1 cellular context compared by ENCODE assay signal in the genomic region with DNA sequence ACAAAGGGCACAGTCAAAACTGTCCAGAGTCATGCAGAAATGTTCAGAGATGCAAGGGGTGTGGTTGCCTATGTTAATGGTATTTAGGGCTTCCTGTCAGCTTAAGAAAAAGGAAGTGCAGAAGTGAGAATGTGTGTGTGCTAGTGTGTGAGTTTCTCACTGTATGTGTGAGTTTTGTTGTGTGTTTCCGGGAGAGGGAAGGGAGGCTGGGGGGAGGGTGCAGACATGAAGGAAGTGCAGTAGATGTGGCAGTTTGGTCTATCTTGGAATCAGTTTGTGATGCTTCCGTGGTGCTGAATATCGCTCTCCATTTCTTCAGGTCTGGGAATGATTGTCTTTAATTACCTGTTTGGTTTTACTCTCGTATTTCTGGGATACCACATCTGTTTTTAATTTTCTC.
TF ChIP-seq lines count a peak whose summit lies in the region.

No MANE protein-coding gene starts in this region.

TF ChIP-seq in K562, 482 proteins besides CTCF, POLR2A, EP300 and RAD21 (continued from another document and continues in another):
- TF ChIP-seq, protein P1, sequence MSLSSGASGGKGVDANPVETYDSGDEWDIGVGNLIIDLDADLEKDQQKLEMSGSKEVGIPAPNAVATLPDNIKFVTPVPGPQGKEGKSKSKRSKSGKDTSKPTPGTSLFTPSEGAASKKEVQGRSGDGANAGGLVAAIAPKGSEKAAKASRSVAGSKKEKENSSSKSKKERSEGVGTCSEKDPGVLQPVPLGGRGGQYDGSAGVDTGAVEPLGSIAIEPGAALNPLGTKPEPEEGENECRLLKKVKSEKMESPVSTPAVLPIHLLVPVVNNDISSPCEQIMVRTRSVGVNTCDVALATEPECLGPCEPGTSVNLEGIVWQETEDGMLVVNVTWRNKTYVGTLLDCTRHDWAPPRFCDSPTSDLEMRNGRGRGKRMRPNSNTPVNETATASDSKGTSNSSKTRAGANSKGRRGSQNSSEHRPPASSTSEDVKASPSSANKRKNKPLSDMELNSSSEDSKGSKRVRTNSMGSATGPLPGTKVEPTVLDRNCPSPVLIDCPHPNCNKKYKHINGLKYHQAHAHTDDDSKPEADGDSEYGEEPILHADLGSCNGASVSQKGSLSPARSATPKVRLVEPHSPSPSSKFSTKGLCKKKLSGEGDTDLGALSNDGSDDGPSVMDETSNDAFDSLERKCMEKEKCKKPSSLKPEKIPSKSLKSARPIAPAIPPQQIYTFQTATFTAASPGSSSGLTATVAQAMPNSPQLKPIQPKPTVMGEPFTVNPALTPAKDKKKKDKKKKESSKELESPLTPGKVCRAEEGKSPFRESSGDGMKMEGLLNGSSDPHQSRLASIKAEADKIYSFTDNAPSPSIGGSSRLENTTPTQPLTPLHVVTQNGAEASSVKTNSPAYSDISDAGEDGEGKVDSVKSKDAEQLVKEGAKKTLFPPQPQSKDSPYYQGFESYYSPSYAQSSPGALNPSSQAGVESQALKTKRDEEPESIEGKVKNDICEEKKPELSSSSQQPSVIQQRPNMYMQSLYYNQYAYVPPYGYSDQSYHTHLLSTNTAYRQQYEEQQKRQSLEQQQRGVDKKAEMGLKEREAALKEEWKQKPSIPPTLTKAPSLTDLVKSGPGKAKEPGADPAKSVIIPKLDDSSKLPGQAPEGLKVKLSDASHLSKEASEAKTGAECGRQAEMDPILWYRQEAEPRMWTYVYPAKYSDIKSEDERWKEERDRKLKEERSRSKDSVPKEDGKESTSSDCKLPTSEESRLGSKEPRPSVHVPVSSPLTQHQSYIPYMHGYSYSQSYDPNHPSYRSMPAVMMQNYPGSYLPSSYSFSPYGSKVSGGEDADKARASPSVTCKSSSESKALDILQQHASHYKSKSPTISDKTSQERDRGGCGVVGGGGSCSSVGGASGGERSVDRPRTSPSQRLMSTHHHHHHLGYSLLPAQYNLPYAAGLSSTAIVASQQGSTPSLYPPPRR (CRISPR knock-in tag; IDR thresholded peaks at IDR 0.05; ENCODE audit: borderline replicate concordance): no peak
- TF ChIP-seq ZNF24 (IDR thresholded peaks at IDR 0.05) (0 out of 2 replicates have a peak, but pooled peaks have one; percentile 34), SOX6 (IDR thresholded peaks at IDR 0.05) (peak; percentile 16; the same call in 1 of the 2 replicates), MAZ (CRISPR knock-in tag; conservative IDR thresholded peaks at IDR 0.05 in 1 of 2, IDR thresholded peaks at IDR 0.05 in 1 of 2) (0 out of 4 replicates have a peak, but pooled peaks of 1 of the 2 experiments have one; percentile 26), GABPA (tag; conservative IDR thresholded peaks at IDR 0.05; ENCODE audit: low read depth) (peak; percentile 80), NONO (IDR thresholded peaks at IDR 0.05; ENCODE audit: low read depth in 2 of 2, low read length in 1 of 2) (no peak), NFRKB (IDR thresholded peaks at IDR 0.05; ENCODE audit: low read depth) (0 out of 2 replicates have a peak, but pooled peaks have one; percentile 38), NCOA1 (IDR thresholded peaks at IDR 0.05; ENCODE audit: low read depth) (0 out of 2 replicates have a peak, but pooled peaks have one; percentile 21), ZNF184 (CRISPR knock-in tag; IDR thresholded peaks at IDR 0.05) (no peak), SMARCE1 (IDR thresholded peaks at IDR 0.05) (peak; percentile 43; the same call in 1 of the 2 replicates), TRIM24 (IDR thresholded peaks at IDR 0.05) (peak in 1 of 2 experiments; percentile 51; a peak in 1 of 4 replicates), MCM7 (IDR thresholded peaks at IDR 0.05) (no peak), HNRNPH1 (optimal IDR thresholded peaks at IDR 0.05; ENCODE audit: low read depth, low read length) (no peak), GTF2A2 (tag; IDR thresholded peaks at IDR 0.05) (no peak), KLF6 (CRISPR knock-in tag; IDR thresholded peaks at IDR 0.05; ENCODE audit: borderline replicate concordance) (0 out of 2 replicates have a peak, but pooled peaks have one; percentile 30), RCOR1 (IDR thresholded peaks at IDR 0.05; ENCODE audit: borderline replicate concordance in 1 of 2, low read depth in 2 of 2, low read length in 2 of 2) (peak in 1 of 2 experiments; percentile 41; a peak in 1 of 4 replicates), ETV1 (tag; conservative IDR thresholded peaks at IDR 0.05; ENCODE audit: low read depth) (peak; percentile 93), FOXM1 (IDR thresholded peaks at IDR 0.05; ENCODE audit: low read depth) (peak; percentile 36; the same call in 1 of the 2 replicates), FOXM1 (CRISPR knock-in tag; IDR thresholded peaks at IDR 0.05; ENCODE audit: low read depth) (no peak), ZBTB17 (CRISPR knock-in tag; IDR thresholded peaks at IDR 0.05) (no peak), RNF2 (IDR thresholded peaks at IDR 0.05) (peak; percentile 37; the same call in 1 of the 2 replicates), LARP7 (IDR thresholded peaks at IDR 0.05) (0 out of 2 replicates have a peak, but pooled peaks have one; percentile 42), NFE2 (IDR thresholded peaks at IDR 0.05; ENCODE audit: low read depth) (no peak), ZNF785 (CRISPR knock-in tag; IDR thresholded peaks at IDR 0.05) (no peak), EHMT2 (IDR thresholded peaks at IDR 0.05) (peak; percentile 76; the same call in 1 of the 2 replicates), MYBL2 (IDR thresholded peaks at IDR 0.05; ENCODE audit: low read depth) (peak; percentile 39; the same call in 1 of the 2 replicates), MYBL2 (CRISPR knock-in tag; IDR thresholded peaks at IDR 0.05; ENCODE audit: borderline replicate concordance) (no peak), LEF1 (IDR thresholded peaks at IDR 0.05) (peak; percentile 66; the same call in 1 of the 2 replicates), KLF10 (CRISPR knock-in tag; IDR thresholded peaks at IDR 0.05) (no peak), SUPT5H (IDR thresholded peaks at IDR 0.05) (peak; percentile 24; the same call in 1 of the 2 replicates), NR2F6 (CRISPR knock-in tag; IDR thresholded peaks at IDR 0.05) (no peak), MCM3 (IDR thresholded peaks at IDR 0.05) (0 out of 2 replicates have a peak, but pooled peaks have one; percentile 20)
- TF ChIP-seq, protein P2, sequence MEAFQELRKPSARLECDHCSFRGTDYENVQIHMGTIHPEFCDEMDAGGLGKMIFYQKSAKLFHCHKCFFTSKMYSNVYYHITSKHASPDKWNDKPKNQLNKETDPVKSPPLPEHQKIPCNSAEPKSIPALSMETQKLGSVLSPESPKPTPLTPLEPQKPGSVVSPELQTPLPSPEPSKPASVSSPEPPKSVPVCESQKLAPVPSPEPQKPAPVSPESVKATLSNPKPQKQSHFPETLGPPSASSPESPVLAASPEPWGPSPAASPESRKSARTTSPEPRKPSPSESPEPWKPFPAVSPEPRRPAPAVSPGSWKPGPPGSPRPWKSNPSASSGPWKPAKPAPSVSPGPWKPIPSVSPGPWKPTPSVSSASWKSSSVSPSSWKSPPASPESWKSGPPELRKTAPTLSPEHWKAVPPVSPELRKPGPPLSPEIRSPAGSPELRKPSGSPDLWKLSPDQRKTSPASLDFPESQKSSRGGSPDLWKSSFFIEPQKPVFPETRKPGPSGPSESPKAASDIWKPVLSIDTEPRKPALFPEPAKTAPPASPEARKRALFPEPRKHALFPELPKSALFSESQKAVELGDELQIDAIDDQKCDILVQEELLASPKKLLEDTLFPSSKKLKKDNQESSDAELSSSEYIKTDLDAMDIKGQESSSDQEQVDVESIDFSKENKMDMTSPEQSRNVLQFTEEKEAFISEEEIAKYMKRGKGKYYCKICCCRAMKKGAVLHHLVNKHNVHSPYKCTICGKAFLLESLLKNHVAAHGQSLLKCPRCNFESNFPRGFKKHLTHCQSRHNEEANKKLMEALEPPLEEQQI (IDR thresholded peaks at IDR 0.05): peak; percentile 71
- TF ChIP-seq, protein P3, sequence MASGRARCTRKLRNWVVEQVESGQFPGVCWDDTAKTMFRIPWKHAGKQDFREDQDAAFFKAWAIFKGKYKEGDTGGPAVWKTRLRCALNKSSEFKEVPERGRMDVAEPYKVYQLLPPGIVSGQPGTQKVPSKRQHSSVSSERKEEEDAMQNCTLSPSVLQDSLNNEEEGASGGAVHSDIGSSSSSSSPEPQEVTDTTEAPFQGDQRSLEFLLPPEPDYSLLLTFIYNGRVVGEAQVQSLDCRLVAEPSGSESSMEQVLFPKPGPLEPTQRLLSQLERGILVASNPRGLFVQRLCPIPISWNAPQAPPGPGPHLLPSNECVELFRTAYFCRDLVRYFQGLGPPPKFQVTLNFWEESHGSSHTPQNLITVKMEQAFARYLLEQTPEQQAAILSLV (tag; IDR thresholded peaks at IDR 0.05): no peak
- TF ChIP-seq, protein P4, sequence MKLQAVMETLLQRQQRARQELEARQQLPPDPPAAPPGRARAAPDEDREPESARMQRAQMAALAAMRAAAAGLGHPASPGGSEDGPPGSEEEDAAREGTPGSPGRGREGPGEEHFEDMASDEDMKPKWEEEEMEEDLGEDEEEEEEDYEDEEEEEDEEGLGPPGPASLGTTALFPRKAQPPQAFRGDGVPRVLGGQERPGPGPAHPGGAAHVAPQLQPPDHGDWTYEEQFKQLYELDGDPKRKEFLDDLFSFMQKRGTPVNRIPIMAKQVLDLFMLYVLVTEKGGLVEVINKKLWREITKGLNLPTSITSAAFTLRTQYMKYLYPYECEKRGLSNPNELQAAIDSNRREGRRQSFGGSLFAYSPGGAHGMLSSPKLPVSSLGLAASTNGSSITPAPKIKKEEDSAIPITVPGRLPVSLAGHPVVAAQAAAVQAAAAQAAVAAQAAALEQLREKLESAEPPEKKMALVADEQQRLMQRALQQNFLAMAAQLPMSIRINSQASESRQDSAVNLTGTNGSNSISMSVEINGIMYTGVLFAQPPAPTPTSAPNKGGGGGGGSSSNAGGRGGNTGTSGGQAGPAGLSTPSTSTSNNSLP (IDR thresholded peaks at IDR 0.05; ENCODE audit: borderline replicate concordance, low read depth, low read length): no peak
- TF ChIP-seq, protein P5, sequence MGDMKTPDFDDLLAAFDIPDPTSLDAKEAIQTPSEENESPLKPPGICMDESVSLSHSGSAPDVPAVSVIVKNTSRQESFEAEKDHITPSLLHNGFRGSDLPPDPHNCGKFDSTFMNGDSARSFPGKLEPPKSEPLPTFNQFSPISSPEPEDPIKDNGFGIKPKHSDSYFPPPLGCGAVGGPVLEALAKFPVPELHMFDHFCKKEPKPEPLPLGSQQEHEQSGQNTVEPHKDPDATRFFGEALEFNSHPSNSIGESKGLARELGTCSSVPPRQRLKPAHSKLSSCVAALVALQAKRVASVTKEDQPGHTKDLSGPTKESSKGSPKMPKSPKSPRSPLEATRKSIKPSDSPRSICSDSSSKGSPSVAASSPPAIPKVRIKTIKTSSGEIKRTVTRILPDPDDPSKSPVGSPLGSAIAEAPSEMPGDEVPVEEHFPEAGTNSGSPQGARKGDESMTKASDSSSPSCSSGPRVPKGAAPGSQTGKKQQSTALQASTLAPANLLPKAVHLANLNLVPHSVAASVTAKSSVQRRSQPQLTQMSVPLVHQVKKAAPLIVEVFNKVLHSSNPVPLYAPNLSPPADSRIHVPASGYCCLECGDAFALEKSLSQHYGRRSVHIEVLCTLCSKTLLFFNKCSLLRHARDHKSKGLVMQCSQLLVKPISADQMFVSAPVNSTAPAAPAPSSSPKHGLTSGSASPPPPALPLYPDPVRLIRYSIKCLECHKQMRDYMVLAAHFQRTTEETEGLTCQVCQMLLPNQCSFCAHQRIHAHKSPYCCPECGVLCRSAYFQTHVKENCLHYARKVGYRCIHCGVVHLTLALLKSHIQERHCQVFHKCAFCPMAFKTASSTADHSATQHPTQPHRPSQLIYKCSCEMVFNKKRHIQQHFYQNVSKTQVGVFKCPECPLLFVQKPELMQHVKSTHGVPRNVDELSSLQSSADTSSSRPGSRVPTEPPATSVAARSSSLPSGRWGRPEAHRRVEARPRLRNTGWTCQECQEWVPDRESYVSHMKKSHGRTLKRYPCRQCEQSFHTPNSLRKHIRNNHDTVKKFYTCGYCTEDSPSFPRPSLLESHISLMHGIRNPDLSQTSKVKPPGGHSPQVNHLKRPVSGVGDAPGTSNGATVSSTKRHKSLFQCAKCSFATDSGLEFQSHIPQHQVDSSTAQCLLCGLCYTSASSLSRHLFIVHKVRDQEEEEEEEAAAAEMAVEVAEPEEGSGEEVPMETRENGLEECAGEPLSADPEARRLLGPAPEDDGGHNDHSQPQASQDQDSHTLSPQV (IDR thresholded peaks at IDR 0.05): peak; percentile 53; the same call in 1 of the 2 replicates
- TF ChIP-seq, protein P6, sequence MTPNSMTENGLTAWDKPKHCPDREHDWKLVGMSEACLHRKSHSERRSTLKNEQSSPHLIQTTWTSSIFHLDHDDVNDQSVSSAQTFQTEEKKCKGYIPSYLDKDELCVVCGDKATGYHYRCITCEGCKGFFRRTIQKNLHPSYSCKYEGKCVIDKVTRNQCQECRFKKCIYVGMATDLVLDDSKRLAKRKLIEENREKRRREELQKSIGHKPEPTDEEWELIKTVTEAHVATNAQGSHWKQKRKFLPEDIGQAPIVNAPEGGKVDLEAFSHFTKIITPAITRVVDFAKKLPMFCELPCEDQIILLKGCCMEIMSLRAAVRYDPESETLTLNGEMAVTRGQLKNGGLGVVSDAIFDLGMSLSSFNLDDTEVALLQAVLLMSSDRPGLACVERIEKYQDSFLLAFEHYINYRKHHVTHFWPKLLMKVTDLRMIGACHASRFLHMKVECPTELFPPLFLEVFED (CRISPR knock-in tag; conservative IDR thresholded peaks at IDR 0.05): no peak
- TF ChIP-seq, protein P7, sequence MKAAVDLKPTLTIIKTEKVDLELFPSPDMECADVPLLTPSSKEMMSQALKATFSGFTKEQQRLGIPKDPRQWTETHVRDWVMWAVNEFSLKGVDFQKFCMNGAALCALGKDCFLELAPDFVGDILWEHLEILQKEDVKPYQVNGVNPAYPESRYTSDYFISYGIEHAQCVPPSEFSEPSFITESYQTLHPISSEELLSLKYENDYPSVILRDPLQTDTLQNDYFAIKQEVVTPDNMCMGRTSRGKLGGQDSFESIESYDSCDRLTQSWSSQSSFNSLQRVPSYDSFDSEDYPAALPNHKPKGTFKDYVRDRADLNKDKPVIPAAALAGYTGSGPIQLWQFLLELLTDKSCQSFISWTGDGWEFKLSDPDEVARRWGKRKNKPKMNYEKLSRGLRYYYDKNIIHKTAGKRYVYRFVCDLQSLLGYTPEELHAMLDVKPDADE (conservative IDR thresholded peaks at IDR 0.05; ENCODE audit: control insufficient read depth, low read depth, low read length): no peak
- TF ChIP-seq, protein P8, sequence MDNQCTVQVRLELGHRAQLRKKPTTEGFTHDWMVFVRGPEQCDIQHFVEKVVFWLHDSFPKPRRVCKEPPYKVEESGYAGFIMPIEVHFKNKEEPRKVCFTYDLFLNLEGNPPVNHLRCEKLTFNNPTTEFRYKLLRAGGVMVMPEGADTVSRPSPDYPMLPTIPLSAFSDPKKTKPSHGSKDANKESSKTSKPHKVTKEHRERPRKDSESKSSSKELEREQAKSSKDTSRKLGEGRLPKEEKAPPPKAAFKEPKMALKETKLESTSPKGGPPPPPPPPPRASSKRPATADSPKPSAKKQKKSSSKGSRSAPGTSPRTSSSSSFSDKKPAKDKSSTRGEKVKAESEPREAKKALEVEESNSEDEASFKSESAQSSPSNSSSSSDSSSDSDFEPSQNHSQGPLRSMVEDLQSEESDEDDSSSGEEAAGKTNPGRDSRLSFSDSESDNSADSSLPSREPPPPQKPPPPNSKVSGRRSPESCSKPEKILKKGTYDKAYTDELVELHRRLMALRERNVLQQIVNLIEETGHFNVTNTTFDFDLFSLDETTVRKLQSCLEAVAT (IDR thresholded peaks at IDR 0.05): peak; percentile 48 to 60; a peak in 2 of 4 replicates
- TF ChIP-seq, protein P9, sequence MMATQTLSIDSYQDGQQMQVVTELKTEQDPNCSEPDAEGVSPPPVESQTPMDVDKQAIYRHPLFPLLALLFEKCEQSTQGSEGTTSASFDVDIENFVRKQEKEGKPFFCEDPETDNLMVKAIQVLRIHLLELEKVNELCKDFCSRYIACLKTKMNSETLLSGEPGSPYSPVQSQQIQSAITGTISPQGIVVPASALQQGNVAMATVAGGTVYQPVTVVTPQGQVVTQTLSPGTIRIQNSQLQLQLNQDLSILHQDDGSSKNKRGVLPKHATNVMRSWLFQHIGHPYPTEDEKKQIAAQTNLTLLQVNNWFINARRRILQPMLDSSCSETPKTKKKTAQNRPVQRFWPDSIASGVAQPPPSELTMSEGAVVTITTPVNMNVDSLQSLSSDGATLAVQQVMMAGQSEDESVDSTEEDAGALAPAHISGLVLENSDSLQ (IDR thresholded peaks at IDR 0.05): peak; percentile 27; the same call in 1 of the 2 replicates
